ENCODE assay signal across 9 cellular contexts in the genomic region with DNA sequence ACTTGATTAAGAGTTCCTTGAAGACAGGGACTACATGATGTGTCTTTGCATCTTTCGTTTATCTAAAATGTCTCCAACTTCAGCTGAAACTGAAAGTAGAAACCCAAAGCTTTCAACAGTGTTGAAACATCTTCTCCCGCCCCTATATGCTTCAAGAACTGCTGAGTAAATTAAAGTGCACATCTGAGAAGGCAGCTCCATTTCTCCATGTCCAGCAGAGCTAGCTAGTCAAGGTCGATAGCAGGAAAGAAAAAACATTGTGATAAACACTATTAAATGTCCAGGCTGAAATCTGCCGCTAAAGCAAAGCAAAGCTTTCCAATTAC.
DNase-seq lines count a peak whose midpoint lies in the region; ATAC-seq, FAIRE-seq and TF ChIP-seq lines count a peak whose summit lies in the region.
"Had no signal": no experiment of that assay in that cellular context is flagged by ENCODE, and none has a peak within 500 bp of the region (broad histone marks: within the 10 kb centered on the region; RNA-seq: fewer than 3 reads in every experiment).

No MANE protein-coding gene starts in this region.

- H3K9me3 Mint-ChIP-seq in activated naive CD8-positive, alpha-beta T cell treated with anti-CD3 and anti-CD28 coated beads for 36 hours, result no peaks in the 10 kb centered on the region
- H3K9me3 Mint-ChIP-seq in nephron, result peaks cover 7% of the 10 kb centered on the region

- H3K4me3 Mint-ChIP-seq in activated naive CD8-positive, alpha-beta T cell treated with anti-CD3 and anti-CD28 coated beads for 36 hours, result peak overlapping the region; percentile 5
- H3K4me3 Mint-ChIP-seq in nephron, result peak overlapping the region in 2 of 3 experiments; percentile 49 to 53
- H3K4me3 Mint-ChIP-seq: neural crest cell had no signal

- no peaks in the 10 kb centered on the region for H3K36me3 Mint-ChIP-seq in activated naive CD8-positive, alpha-beta T cell treated with anti-CD3 and anti-CD28 coated beads for 36 hours
- H3K36me3 Mint-ChIP-seq in nephron (ENCODE audit: low read depth), result peaks cover 4% of the 10 kb centered on the region

- H3K27me3 Mint-ChIP-seq in activated naive CD8-positive, alpha-beta T cell treated with anti-CD3 and anti-CD28 coated beads for 36 hours, result no peaks in the 10 kb centered on the region
- no peaks in the 10 kb centered on the region for H3K27me3 Mint-ChIP-seq in nephron (ENCODE audit: low read depth)

- H3K4me1 Mint-ChIP-seq in activated naive CD8-positive, alpha-beta T cell treated with anti-CD3 and anti-CD28 coated beads for 36 hours, result peaks cover 28% of the 10 kb centered on the region
- H3K4me1 Mint-ChIP-seq in nephron, result peaks cover 15% of the 10 kb centered on the region
- H3K4me1 Mint-ChIP-seq: neural crest cell had no signal

- peak overlapping the region; percentile 57 for H3K27ac Mint-ChIP-seq in activated naive CD8-positive, alpha-beta T cell treated with anti-CD3 and anti-CD28 coated beads for 36 hours
- peak overlapping the region; percentile 89 to 100 (median 97) for H3K27ac Mint-ChIP-seq in nephron

- ATAC-seq in left lobe of liver (no peak), HG03342 (IDR thresholded peaks at IDR 0.05; ENCODE audit: unreplicated experiment) (no peak)
- ATAC-seq: heart left ventricle had no signal

- TF ChIP-seq CTCF in nephron (IDR thresholded peaks at IDR 0.05; ENCODE audit: unreplicated experiment in 3 of 3), result no peak

- no peak for FAIRE-seq in frontal cortex (lab: Jason Lieb, UNC)

- DNase-seq in EL (peak; percentile 1), HCEC 1CT (peak; percentile 0), frontal cortex (ENCODE audit: low spot score in 2 of 2) (no peak), left lobe of liver (ENCODE audit: low spot score) (no peak)
- DNase-seq in activated naive CD8-positive, alpha-beta T cell treated with anti-CD3 and anti-CD28 coated beads for 36 hours, result no peak
- DNase-seq: heart left ventricle had no signal

Comparison
In these comparisons a context has a peak if more than half of its experiments do, and no peak if none do; other contexts are left out.
1. DNase-seq: peak in EL (single experiment) and HCEC 1CT (single experiment); none in activated naive CD8-positive, alpha-beta T cell treated with anti-CD3 and anti-CD28 coated beads for 36 hours (single experiment), frontal cortex (0 of 2) and left lobe of liver (single experiment).